In genomic region chr12:106135781-106136180, GRCh38 we compare ENCODE assay signal across 1 cellular context.
TF ChIP-seq lines count a peak whose summit lies in the region.

No MANE protein-coding gene starts in this region.

TF ChIP-seq in HCT116, 20 proteins besides CTCF, POLR2A, EP300 and RAD21 (continued from another document):
- TF ChIP-seq ELF1 (IDR thresholded peaks at IDR 0.05; ENCODE audit: borderline replicate concordance, low read depth) (no peak), ZNF274 (IDR thresholded peaks at IDR 0.05; ENCODE audit: low read depth, low read length) (no peak), SP1 (IDR thresholded peaks at IDR 0.05; ENCODE audit: low read depth) (no peak), EZH2 (IDR thresholded peaks at IDR 0.05) (no peak)
- TF ChIP-seq, protein P1, sequence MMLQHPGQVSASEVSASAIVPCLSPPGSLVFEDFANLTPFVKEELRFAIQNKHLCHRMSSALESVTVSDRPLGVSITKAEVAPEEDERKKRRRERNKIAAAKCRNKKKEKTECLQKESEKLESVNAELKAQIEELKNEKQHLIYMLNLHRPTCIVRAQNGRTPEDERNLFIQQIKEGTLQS (IDR thresholded peaks at IDR 0.05) = no peak
